1 cellular context compared by ENCODE assay signal in the genomic region with DNA sequence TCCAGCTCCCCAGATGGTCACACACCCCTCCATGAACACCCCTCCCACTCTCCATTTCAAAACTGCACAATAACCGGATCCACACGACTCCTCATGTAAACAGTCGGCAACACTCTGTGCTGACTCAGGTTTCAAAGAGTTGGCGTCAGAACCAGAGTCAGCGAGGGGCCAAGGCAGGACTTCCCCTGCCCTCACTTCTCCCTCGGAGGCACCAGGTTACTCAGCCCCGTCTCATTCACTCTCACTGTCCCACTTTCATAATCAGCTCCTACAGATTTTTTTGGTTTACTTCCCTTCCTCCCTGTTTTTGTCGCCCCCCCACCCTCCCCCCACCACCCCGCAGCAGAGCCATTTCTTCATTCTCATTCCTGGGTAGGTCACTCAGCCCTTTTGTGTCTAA.
TF ChIP-seq lines count a peak whose summit lies in the region.

No MANE protein-coding gene starts in this region.

TF ChIP-seq in SK-N-SH, 30 proteins besides CTCF, POLR2A, EP300 and RAD21:
- TF ChIP-seq, protein P1, sequence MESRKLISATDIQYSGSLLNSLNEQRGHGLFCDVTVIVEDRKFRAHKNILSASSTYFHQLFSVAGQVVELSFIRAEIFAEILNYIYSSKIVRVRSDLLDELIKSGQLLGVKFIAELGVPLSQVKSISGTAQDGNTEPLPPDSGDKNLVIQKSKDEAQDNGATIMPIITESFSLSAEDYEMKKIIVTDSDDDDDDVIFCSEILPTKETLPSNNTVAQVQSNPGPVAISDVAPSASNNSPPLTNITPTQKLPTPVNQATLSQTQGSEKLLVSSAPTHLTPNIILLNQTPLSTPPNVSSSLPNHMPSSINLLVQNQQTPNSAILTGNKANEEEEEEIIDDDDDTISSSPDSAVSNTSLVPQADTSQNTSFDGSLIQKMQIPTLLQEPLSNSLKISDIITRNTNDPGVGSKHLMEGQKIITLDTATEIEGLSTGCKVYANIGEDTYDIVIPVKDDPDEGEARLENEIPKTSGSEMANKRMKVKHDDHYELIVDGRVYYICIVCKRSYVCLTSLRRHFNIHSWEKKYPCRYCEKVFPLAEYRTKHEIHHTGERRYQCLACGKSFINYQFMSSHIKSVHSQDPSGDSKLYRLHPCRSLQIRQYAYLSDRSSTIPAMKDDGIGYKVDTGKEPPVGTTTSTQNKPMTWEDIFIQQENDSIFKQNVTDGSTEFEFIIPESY (IDR thresholded peaks at IDR 0.05; ENCODE audit: borderline replicate concordance, low read depth): no peak
- TF ChIP-seq RFX5 (IDR thresholded peaks at IDR 0.05; ENCODE audit: low read length): no peak
- TF ChIP-seq TAF1 (IDR thresholded peaks at IDR 0.05; ENCODE audit: borderline replicate concordance, low read depth, low read length): no peak
- TF ChIP-seq ELF1 (IDR thresholded peaks at IDR 0.05): no peak
- TF ChIP-seq, protein P2, sequence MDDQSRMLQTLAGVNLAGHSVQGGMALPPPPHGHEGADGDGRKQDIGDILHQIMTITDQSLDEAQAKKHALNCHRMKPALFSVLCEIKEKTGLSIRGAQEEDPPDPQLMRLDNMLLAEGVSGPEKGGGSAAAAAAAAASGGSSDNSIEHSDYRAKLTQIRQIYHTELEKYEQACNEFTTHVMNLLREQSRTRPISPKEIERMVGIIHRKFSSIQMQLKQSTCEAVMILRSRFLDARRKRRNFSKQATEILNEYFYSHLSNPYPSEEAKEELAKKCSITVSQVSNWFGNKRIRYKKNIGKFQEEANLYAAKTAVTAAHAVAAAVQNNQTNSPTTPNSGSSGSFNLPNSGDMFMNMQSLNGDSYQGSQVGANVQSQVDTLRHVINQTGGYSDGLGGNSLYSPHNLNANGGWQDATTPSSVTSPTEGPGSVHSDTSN (IDR thresholded peaks at IDR 0.05): no peak
- no peak for TF ChIP-seq FOXJ3 (CRISPR knock-in tag; IDR thresholded peaks at IDR 0.05)
- no peak for TF ChIP-seq FOSL2 (IDR thresholded peaks at IDR 0.05; ENCODE audit: borderline replicate concordance, low read depth)
TF ChIP-seq in SK-N-SH: peak in this region for 0.
